In the genomic region with DNA sequence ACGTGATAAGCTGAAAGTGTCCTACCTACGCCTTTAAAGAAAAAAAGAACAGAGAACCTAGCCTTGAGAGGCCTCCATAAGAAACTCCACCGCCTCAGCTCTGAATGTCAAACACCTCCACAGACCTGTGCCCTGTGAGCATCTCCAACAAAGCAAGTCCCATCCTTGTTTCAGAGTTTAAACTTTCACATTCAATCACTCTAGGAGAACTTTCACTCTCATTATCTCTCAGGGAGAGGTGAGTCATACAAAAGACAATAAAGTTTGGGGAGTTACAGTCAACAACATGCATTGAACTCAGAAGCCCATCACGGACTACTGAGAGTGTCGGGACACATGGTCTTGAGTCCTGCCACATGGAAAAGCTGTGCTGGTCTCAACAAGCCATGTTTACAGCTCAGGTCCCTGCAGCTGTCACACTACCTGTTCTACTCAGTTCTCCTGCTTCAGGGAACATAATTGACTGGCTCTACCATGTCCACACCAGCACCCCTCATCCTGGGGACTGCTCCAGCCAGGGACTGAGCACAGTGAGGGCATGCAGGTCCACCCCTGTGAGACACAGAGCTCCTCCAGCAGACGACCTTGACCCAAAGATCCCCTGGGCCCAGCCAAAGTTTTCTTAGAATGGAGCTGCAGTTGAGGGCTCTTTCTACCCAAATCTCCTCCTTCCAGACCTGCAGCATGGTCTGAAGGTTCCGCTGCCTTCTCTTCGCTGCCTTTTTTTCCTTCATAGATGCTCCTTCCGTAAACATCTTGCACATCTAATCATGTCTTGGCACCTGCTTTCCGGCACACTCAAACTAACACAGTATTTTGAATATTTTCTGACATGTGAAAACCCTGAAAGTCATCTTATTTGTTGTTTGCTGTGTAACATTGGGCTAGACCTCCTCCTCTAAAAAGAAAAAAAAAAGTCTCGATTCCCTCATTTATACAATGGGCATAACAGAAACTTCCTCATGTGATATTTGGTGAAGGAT, we compare ENCODE assay signal across 1 cellular context.
TF ChIP-seq lines count a peak whose summit lies in the region.

No MANE protein-coding gene starts in this region.

TF ChIP-seq in GM12878, 131 proteins besides CTCF, POLR2A, EP300 and RAD21 (continued from another document):
- TF ChIP-seq E2F4 (IDR thresholded peaks at IDR 0.05; ENCODE audit: low read depth, low read length), result no peak
- TF ChIP-seq, protein P1, sequence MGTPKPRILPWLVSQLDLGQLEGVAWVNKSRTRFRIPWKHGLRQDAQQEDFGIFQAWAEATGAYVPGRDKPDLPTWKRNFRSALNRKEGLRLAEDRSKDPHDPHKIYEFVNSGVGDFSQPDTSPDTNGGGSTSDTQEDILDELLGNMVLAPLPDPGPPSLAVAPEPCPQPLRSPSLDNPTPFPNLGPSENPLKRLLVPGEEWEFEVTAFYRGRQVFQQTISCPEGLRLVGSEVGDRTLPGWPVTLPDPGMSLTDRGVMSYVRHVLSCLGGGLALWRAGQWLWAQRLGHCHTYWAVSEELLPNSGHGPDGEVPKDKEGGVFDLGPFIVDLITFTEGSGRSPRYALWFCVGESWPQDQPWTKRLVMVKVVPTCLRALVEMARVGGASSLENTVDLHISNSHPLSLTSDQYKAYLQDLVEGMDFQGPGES (IDR thresholded peaks at IDR 0.05), result no peak
